Comparison of ENCODE assay signal across 9 cellular contexts in genomic region chr1:109568273-109568672, GRCh38. TPM values are rescaled to one million over a fixed set of nuclear protein-coding genes. Genes with fewer than 3 reads are reported as not detected.
"Had no signal": no experiment of that assay in that cellular context is flagged by ENCODE, and none has a peak within 500 bp of the region (broad histone marks: within the 10 kb centered on the region; RNA-seq: fewer than 3 reads in every experiment).

No MANE protein-coding gene starts in this region.

RNA-seq across cellular contexts. Expression of gene GPR61, which starts 28.6 kb away (rescaled TPM):
- total RNA-seq: activated CD4-positive, alpha-beta T cell treated with anti-CD3 and anti-CD28 coated beads, Interleukin-2, amount 10 ng/mL, durations not matched to agents 24 days and 14 days; activated CD8-positive, alpha-beta memory T cell treated with anti-CD3 and anti-CD28 coated beads for 36 hours; activated T-cell treated with anti-CD3 and anti-CD28 coated beads, Interleukin-2, amount 50 U/mL, for 72 hours; ascending aorta; LHCN-M2 had no signal
- polyA plus RNA-seq: adipose tissue had no signal

RNA-seq across cellular contexts. Expression of gene GNAT2, which starts 51.1 kb away (rescaled TPM):
- total RNA-seq: ascending aorta, cardiac muscle cell, LHCN-M2, NCI-H460, Right ventricle myocardium superior had no signal
- polyA plus RNA-seq: cardiac muscle cell had no signal
